In the genomic region with DNA sequence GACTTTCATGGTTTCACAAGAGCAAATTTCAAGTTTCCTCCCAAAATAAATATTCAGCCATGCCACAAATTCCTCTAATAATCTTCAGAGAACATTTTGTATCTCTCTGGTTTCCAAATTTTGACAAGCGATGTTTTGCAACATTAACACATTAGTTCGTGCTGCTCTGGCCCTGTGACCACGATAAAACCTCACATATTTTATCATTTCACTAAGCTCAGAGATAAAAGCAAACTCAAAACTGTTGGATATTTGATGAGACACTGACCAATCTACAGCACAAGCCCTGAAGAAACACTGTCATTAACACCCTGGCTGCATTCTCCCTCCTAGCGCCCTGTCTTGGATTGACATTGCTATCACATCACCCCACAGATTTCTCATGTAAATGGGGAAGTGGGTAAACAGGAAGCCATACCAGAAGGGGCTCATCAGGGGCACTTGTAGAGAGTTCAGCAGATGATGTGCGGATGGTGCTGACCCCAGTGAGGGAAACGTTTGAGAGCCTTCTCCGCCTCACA, we compare ENCODE assay signal across 23 cellular contexts.
DNase-seq lines count a peak whose midpoint lies in the region; ATAC-seq and TF ChIP-seq lines count a peak whose summit lies in the region.
"Had no signal": no experiment of that assay in that cellular context is flagged by ENCODE, and none has a peak within 500 bp of the region (broad histone marks: within the 10 kb centered on the region; RNA-seq: fewer than 3 reads in every experiment).

No MANE protein-coding gene starts in this region.

- TF ChIP-seq POLR2A in breast epithelium (IDR thresholded peaks at IDR 0.05): no peak

- H3K9me3 Mint-ChIP-seq in MCF 10A (ENCODE audit: unreplicated experiment): no peaks in the 10 kb centered on the region
- H3K9me3 Mint-ChIP-seq: stimulated activated naive B cell treated with anti-CD40 and anti-IgM and Interleukin-4, amounts not matched to agents 10 μg/mL and 1 μg/mL and 100 μg/mL, for 72 hours had no signal

- H3K27ac ChIP-seq in breast epithelium (no peak overlapping the region), iPS-20b (ENCODE audit: low read length) (no peak overlapping the region), upper lobe of right lung (no peak overlapping the region), A673 (ENCODE audit: low read depth, low read length, poor library complexity, severe bottlenecking) (no peak overlapping the region)
- H3K27ac ChIP-seq: A549, ascending aorta, heart left ventricle had no signal

- no peaks in the 10 kb centered on the region for H3K27me3 ChIP-seq in breast epithelium
- H3K27me3 ChIP-seq in iPS-20b (ENCODE audit: insufficient read depth, low read length): no peaks in the 10 kb centered on the region
- no peaks in the 10 kb centered on the region for H3K27me3 ChIP-seq in upper lobe of right lung
- no peaks in the 10 kb centered on the region for H3K27me3 ChIP-seq in A673 (replicated peaks; ENCODE audit: insufficient read depth, low read depth, low read length, poor library complexity)
- H3K27me3 ChIP-seq: ascending aorta, heart left ventricle had no signal

- no peaks in the 10 kb centered on the region for H3K4me1 Mint-ChIP-seq in MCF 10A (ENCODE audit: insufficient read depth, unreplicated experiment)
- H3K4me1 Mint-ChIP-seq: CD4-positive, alpha-beta memory T cell; naive B cell; stimulated activated naive B cell treated with anti-CD40 and anti-IgM and Interleukin-4, amounts not matched to agents 10 μg/mL and 1 μg/mL and 100 μg/mL, for 72 hours; T-cell had no signal

- POLR2A ChIA-PET in MCF 10A (lab: Yijun Ruan, JAX) (interaction anchor here (1.8 kb wide), 1 partner anchor 9 kb away, joined by 6 read pairs; no protein-coding TSS in a partner anchor), A673 (lab: Charles Lee; ENCODE audit: low non-redundant PET) (no interaction called here)

- no TSS peak for BruUV-seq in MCF 10A (replicated peaks; lab: Mats Ljungman, UMichigan)
- no TSS peak for BruUV-seq in A673 (replicated peaks; lab: Mats Ljungman, UMichigan)

- H3K9me3 ChIP-seq in breast epithelium (no peaks in the 10 kb centered on the region), iPS-20b (ENCODE audit: insufficient read depth, low read depth, low read length) (no peaks in the 10 kb centered on the region), upper lobe of right lung (no peaks in the 10 kb centered on the region), A673 (ENCODE audit: low read depth, low read length, poor library complexity, severe bottlenecking) (no peaks in the 10 kb centered on the region)
- H3K9me3 ChIP-seq: A549, ascending aorta, heart left ventricle had no signal

- intact Hi-C loops in MCF 10A (cut with micrococcal nuclease): no loop called here
- intact Hi-C loops in breast epithelium (cut with DNase I; ENCODE audit: low total_unique reads): no loop called here
- intact Hi-C loops in upper lobe of right lung (cut with DNase I): no loop called here
- intact Hi-C loops in A673 (cut with micrococcal nuclease; ENCODE audit: unreplicated experiment): no loop called here

- DNase-seq in MCF 10A (ENCODE audit: unreplicated experiment) (peak; percentile 31), breast epithelium (ENCODE audit: low spot score in 2 of 2) (no peak), choroid plexus epithelial cell (ENCODE audit: low read depth) (peak; percentile 73), upper lobe of right lung (no peak), COLO668 (lab: John Stamatoyannopoulos, UW; ENCODE audit: unreplicated experiment) (no peak), A673 (ENCODE audit: low spot score) (no peak), SHP77 treated with DMSO at 0.1 percent for 48 hours (lab: John Stamatoyannopoulos, UW) (no peak)
- DNase-seq: activated CD4-positive, CD25-positive, alpha-beta regulatory T cell treated with anti-CD3 and anti-CD28 coated beads, Interleukin-2, amount 50 U/mL, for 72 hours; activated effector memory CD4-positive, alpha-beta T cell treated with anti-CD3 and anti-CD28 coated beads, Interleukin-2, amount 50 U/mL, for 16 hours; CD4-positive, alpha-beta memory T cell; cortex of kidney; DND-41; heart left ventricle; naive B cell; NCI-H1048; NCI-H2171 treated with DMSO at 0.1 percent for 48 hours; stimulated activated CD4-positive, alpha-beta T cell treated with anti-CD3 and anti-CD28 coated beads, Interleukin-12 subunit alpha, Interleukin-12 subunit beta, amount 100 ng/mL, for 4 hours; stimulated activated naive B cell treated with anti-CD40 and anti-IgM and Interleukin-4, amounts not matched to agents 10 μg/mL and 1 μg/mL and 100 μg/mL, for 72 hours; T-cell had no signal

- CTCF ChIA-PET in MCF 10A (lab: Yijun Ruan, JAX) (interaction anchor here (0.6 kb wide), 2 partner anchors 123 to 911 kb away, joined by 3 to 6 read pairs; no protein-coding TSS in a partner anchor), A673 (lab: Charles Lee) (no interaction called here)

- no peaks in the 10 kb centered on the region for H3K36me3 Mint-ChIP-seq in MCF 10A (ENCODE audit: insufficient read depth, unreplicated experiment)
- H3K36me3 Mint-ChIP-seq: CD4-positive, alpha-beta memory T cell; naive B cell; stimulated activated naive B cell treated with anti-CD40 and anti-IgM and Interleukin-4, amounts not matched to agents 10 μg/mL and 1 μg/mL and 100 μg/mL, for 72 hours; T-cell had no signal

- no peaks in the 10 kb centered on the region for H3K4me1 ChIP-seq in breast epithelium
- H3K4me1 ChIP-seq in iPS-20b (ENCODE audit: insufficient read depth, low read length): peaks cover 12% of the 10 kb centered on the region; the same call in 1 of the 2 replicates
- H3K4me1 ChIP-seq in upper lobe of right lung: no peaks in the 10 kb centered on the region
- H3K4me1 ChIP-seq in A673 (ENCODE audit: insufficient read depth, low read length, poor library complexity, severe bottlenecking): peaks cover 7% of the 10 kb centered on the region
- H3K4me1 ChIP-seq: A549, heart left ventricle had no signal

- H3K36me3 ChIP-seq in breast epithelium (no peaks in the 10 kb centered on the region), iPS-20b (ENCODE audit: insufficient read depth, low read depth, low read length) (no peaks in the 10 kb centered on the region), upper lobe of right lung (no peaks in the 10 kb centered on the region), A673 (ENCODE audit: insufficient read depth, low read length, poor library complexity, severe bottlenecking) (peaks cover 13% of the 10 kb centered on the region)

- H3K4me3 ChIP-seq in breast epithelium (no peak overlapping the region), choroid plexus epithelial cell (ENCODE audit: low read depth, low read length) (no peak overlapping the region), iPS-20b (ENCODE audit: low read length) (peak overlapping the region; percentile 36; the same call in 1 of the 2 replicates), upper lobe of right lung (no peak overlapping the region), A673 (ENCODE audit: low read depth, low read length, poor library complexity, severe bottlenecking) (no peak overlapping the region)
- H3K4me3 ChIP-seq: A549, ascending aorta, heart left ventricle had no signal

- peak; percentile 63 for ATAC-seq in upper lobe of right lung
- ATAC-seq: A549, heart left ventricle, T-cell had no signal

- H3K27me3 Mint-ChIP-seq in MCF 10A (ENCODE audit: insufficient read depth, unreplicated experiment): no peaks in the 10 kb centered on the region
- H3K27me3 Mint-ChIP-seq: CD4-positive, alpha-beta memory T cell; naive B cell; progenitor cell of endocrine pancreas; stimulated activated naive B cell treated with anti-CD40 and anti-IgM and Interleukin-4, amounts not matched to agents 10 μg/mL and 1 μg/mL and 100 μg/mL, for 72 hours; T-cell had no signal

- H3K9ac ChIP-seq in iPS-20b (ENCODE audit: low read depth, low read length): peak overlapping the region; percentile 32; the same call in 1 of the 2 replicates

- TF ChIP-seq CTCF in MCF 10A (IDR thresholded peaks at IDR 0.05; ENCODE audit: unreplicated experiment) (no peak), breast epithelium (IDR thresholded peaks at IDR 0.05) (no peak), choroid plexus epithelial cell (conservative IDR thresholded peaks at IDR 0.05; ENCODE audit: low read depth, low read length) (no peak), upper lobe of right lung (IDR thresholded peaks at IDR 0.05) (no peak), A673 (conservative IDR thresholded peaks at IDR 0.05; ENCODE audit: low read depth, low read length) (no peak)

- H3K27ac Mint-ChIP-seq in MCF 10A (ENCODE audit: low read depth, unreplicated experiment): peak overlapping the region; percentile 72
- H3K27ac Mint-ChIP-seq: CD4-positive, alpha-beta memory T cell; naive B cell; progenitor cell of endocrine pancreas; stimulated activated naive B cell treated with anti-CD40 and anti-IgM and Interleukin-4, amounts not matched to agents 10 μg/mL and 1 μg/mL and 100 μg/mL, for 72 hours; T-cell had no signal

- no peak overlapping the region for H3K4me3 Mint-ChIP-seq in MCF 10A (ENCODE audit: unreplicated experiment)
- H3K4me3 Mint-ChIP-seq: CD4-positive, alpha-beta memory T cell; naive B cell; stimulated activated naive B cell treated with anti-CD40 and anti-IgM and Interleukin-4, amounts not matched to agents 10 μg/mL and 1 μg/mL and 100 μg/mL, for 72 hours; T-cell had no signal

Comparison
In these comparisons a context has a peak if more than half of its experiments do, and no peak if none do; other contexts are left out.
1. DNase-seq: peak in MCF 10A (single experiment) and choroid plexus epithelial cell (single experiment); none in breast epithelium (0 of 2), upper lobe of right lung (single experiment), COLO668 (single experiment), A673 (single experiment) and SHP77 treated with DMSO at 0.1 percent for 48 hours (single experiment).